Comparison of ENCODE assay signal across 9 cellular contexts in genomic region chr15:60720493-60721231, GRCh38.
A peak's percentile ranks its signal among the peaks of the same experiment; 100 is the strongest.
DNase-seq lines count a peak whose midpoint lies in the region; ATAC-seq and TF ChIP-seq lines count a peak whose summit lies in the region.
"Had no signal": no experiment of that assay in that cellular context is flagged by ENCODE, and none has a peak within 500 bp of the region (broad histone marks: within the 10 kb centered on the region; RNA-seq: fewer than 3 reads in every experiment).

No MANE protein-coding gene starts in this region.

- no peaks in the 10 kb centered on the region for H3K36me3 ChIP-seq in CD8-positive, alpha-beta T cell (ENCODE audit: insufficient read depth, low read length)

- no peaks in the 10 kb centered on the region for H3K9me3 Mint-ChIP-seq in CD8-positive, alpha-beta T cell
- H3K9me3 Mint-ChIP-seq in activated CD8-positive, alpha-beta T cell treated with anti-CD3 and anti-CD28 coated beads for 36 hours: no peaks in the 10 kb centered on the region
- H3K9me3 Mint-ChIP-seq in nephron progenitor cell: no peaks in the 10 kb centered on the region

- no peaks in the 10 kb centered on the region for H3K9me3 ChIP-seq in CD8-positive, alpha-beta T cell (ENCODE audit: low read length)

- H3K4me1 Mint-ChIP-seq in CD8-positive, alpha-beta T cell (ENCODE audit: low read depth): peaks cover 42% of the 10 kb centered on the region
- H3K4me1 Mint-ChIP-seq in activated CD8-positive, alpha-beta T cell treated with anti-CD3 and anti-CD28 coated beads for 36 hours (ENCODE audit: low read depth): peaks cover 48% of the 10 kb centered on the region
- peaks cover 44% of the 10 kb centered on the region for H3K4me1 Mint-ChIP-seq in nephron progenitor cell

- DNase-seq in CD8-positive, alpha-beta T cell: peak in 6 of 7 experiments; percentile 10 to 57 (median 35)
- peak; percentile 85 for DNase-seq in activated CD8-positive, alpha-beta T cell treated with anti-CD3 and anti-CD28 coated beads for 36 hours
- DNase-seq in nephron progenitor cell (no peak), HPDE6-E6E7 (ENCODE audit: extremely low spot score) (no peak), RWPE1 (ENCODE audit: low spot score) (no peak), mesenteric fat pad (ENCODE audit: low spot score) (no peak), UCSD-AML1 (lab: John Stamatoyannopoulos, UW; ENCODE audit: unreplicated experiment) (no peak)
- DNase-seq: SIG-M5 had no signal

- peak overlapping the region; percentile 78 for H3K27ac Mint-ChIP-seq in CD8-positive, alpha-beta T cell
- peak overlapping the region; percentile 90 for H3K27ac Mint-ChIP-seq in activated CD8-positive, alpha-beta T cell treated with anti-CD3 and anti-CD28 coated beads for 36 hours
- peak overlapping the region; percentile 18 for H3K27ac Mint-ChIP-seq in nephron progenitor cell

- POLR2A ChIA-PET in CD8-positive, alpha-beta T cell (lab: Charles Lee): interaction anchor here (1.3 to 2.3 kb wide), 3 partner anchors 120 to 143 kb away, joined by 3 to 9 read pairs (median 6); no protein-coding TSS in a partner anchor
- POLR2A ChIA-PET in activated CD8-positive, alpha-beta T cell treated with anti-CD3 and anti-CD28 coated beads for 36 hours (lab: Charles Lee): interaction anchor here (0.7 to 1.5 kb wide), 11 partner anchors 14 to 242 kb away, joined by 3 to 8 read pairs (median 3); no protein-coding TSS in a partner anchor
- POLR2A ChIA-PET in RWPE1 (lab: Yijun Ruan, JAX; ENCODE audit: low non-redundant PET): no interaction called here

- H3K4me3 ChIP-seq in CD8-positive, alpha-beta T cell (ENCODE audit: low read depth, low read length): peak overlapping the region; percentile 46

- no peaks in the 10 kb centered on the region for H3K36me3 Mint-ChIP-seq in CD8-positive, alpha-beta T cell
- no peaks in the 10 kb centered on the region for H3K36me3 Mint-ChIP-seq in activated CD8-positive, alpha-beta T cell treated with anti-CD3 and anti-CD28 coated beads for 36 hours (ENCODE audit: low read depth)
- H3K36me3 Mint-ChIP-seq in nephron progenitor cell (ENCODE audit: low read depth): peaks cover 8% of the 10 kb centered on the region

- CTCF ChIA-PET in CD8-positive, alpha-beta T cell (lab: Charles Lee): interaction anchor here (0.7 to 1.9 kb wide), 6 partner anchors 12 to 124 kb away, joined by 3 to 6 read pairs (median 4); no protein-coding TSS in a partner anchor
- CTCF ChIA-PET in activated CD8-positive, alpha-beta T cell treated with anti-CD3 and anti-CD28 coated beads for 36 hours (lab: Charles Lee): interaction anchor here (0.7 to 2.1 kb wide), 9 partner anchors 12 to 201 kb away, joined by 3 to 8 read pairs (median 5); no protein-coding TSS in a partner anchor
- CTCF ChIA-PET in RWPE1 (lab: Yijun Ruan, JAX): interaction anchor here (0.6 kb wide), 2 partner anchors 181 to 531 kb away, joined by 3 to 4 read pairs; no protein-coding TSS in a partner anchor

- H3K4me3 Mint-ChIP-seq in CD8-positive, alpha-beta T cell: peak overlapping the region; percentile 77
- peak overlapping the region; percentile 43 for H3K4me3 Mint-ChIP-seq in activated CD8-positive, alpha-beta T cell treated with anti-CD3 and anti-CD28 coated beads for 36 hours
- no peak overlapping the region for H3K4me3 Mint-ChIP-seq in nephron progenitor cell

- H3K27me3 Mint-ChIP-seq in CD8-positive, alpha-beta T cell (ENCODE audit: low read depth): no peaks in the 10 kb centered on the region
- peaks cover 3% of the 10 kb centered on the region for H3K27me3 Mint-ChIP-seq in activated CD8-positive, alpha-beta T cell treated with anti-CD3 and anti-CD28 coated beads for 36 hours
- no peaks in the 10 kb centered on the region for H3K27me3 Mint-ChIP-seq in nephron progenitor cell (ENCODE audit: low read depth, poor library complexity)

- H3K27me3 ChIP-seq in CD8-positive, alpha-beta T cell (ENCODE audit: insufficient read depth, low read length): no peaks in the 10 kb centered on the region

- peaks cover 31% of the 10 kb centered on the region for H3K4me1 ChIP-seq in CD8-positive, alpha-beta T cell (ENCODE audit: insufficient read depth, low read length)

- ATAC-seq in CD8-positive, alpha-beta T cell: peak; percentile 78
- ATAC-seq in HG02798 (IDR thresholded peaks at IDR 0.05; ENCODE audit: poor library complexity, unreplicated experiment): peak; percentile 63
- ATAC-seq in activated CD8-positive, alpha-beta T cell treated with anti-CD3 and anti-CD28 coated beads for 36 hours: peak; percentile 91

- intact Hi-C loops in CD8-positive, alpha-beta T cell (cut with DNase I, micrococcal nuclease): loop anchor here in 1 of 2 experiments (5.0 kb wide), 1 partner anchor 122 kb away; no protein-coding TSS in a partner anchor
- intact Hi-C loops in activated CD8-positive, alpha-beta T cell treated with anti-CD3 and anti-CD28 coated beads for 36 hours (cut with micrococcal nuclease): loop anchor here (5.0 to 10.0 kb wide), 2 partner anchors 122 to 136 kb away; no protein-coding TSS in a partner anchor

- no peak for TF ChIP-seq CTCF in CD8-positive, alpha-beta T cell (IDR thresholded peaks at IDR 0.05)
- TF ChIP-seq CTCF in activated CD8-positive, alpha-beta T cell treated with anti-CD3 and anti-CD28 coated beads for 36 hours (IDR thresholded peaks at IDR 0.05): no peak
- TF ChIP-seq CTCF in nephron progenitor cell (IDR thresholded peaks at IDR 0.05) (no peak), RWPE1 (conservative IDR thresholded peaks at IDR 0.05; ENCODE audit: low read depth) (no peak)

- H3K27ac ChIP-seq in CD8-positive, alpha-beta T cell (ENCODE audit: low read depth, low read length): no peak overlapping the region
- H3K27ac ChIP-seq in RWPE1: no peak overlapping the region

Comparison
In these comparisons a context has a peak if more than half of its experiments do, and no peak if none do; other contexts are left out.
1. DNase-seq: peak in CD8-positive, alpha-beta T cell (6 of 7) and activated CD8-positive, alpha-beta T cell treated with anti-CD3 and anti-CD28 coated beads for 36 hours (single experiment); none in nephron progenitor cell (single experiment), HPDE6-E6E7 (single experiment), RWPE1 (single experiment), mesenteric fat pad (single experiment) and UCSD-AML1 (single experiment).
2. H3K27ac Mint-ChIP-seq: peak in every context shown above with its lines; median percentile 90 in activated CD8-positive, alpha-beta T cell treated with anti-CD3 and anti-CD28 coated beads for 36 hours; 78 in CD8-positive, alpha-beta T cell; 18 in nephron progenitor cell.
3. Peak in every context shown above with its lines, with median percentiles within 50 percentile points of each other: ATAC-seq.